Comparison of ENCODE assay signal across 13 cellular contexts in the genomic region with DNA sequence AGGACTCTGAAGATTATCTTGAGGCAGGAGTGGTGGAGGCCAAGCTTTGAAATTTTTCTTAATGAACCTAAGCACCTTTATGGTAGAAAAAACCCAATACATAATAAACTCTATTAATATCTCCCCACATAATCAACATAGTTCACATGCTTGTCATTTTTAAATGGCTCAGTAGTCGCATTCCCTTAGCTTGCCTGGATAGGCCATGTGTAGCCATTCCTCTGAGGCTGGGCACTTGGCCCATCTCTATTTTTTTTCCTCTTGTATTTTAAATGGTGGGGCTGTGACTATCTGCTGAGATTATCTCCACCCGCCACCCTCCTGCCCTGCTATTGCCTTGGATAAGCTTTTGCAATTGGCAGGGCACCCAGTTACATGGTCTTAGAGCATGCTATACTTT.
DNase-seq lines count a peak whose midpoint lies in the region; ATAC-seq and TF ChIP-seq lines count a peak whose summit lies in the region.
"Had no signal": no experiment of that assay in that cellular context is flagged by ENCODE, and none has a peak within 500 bp of the region (broad histone marks: within the 10 kb centered on the region; RNA-seq: fewer than 3 reads in every experiment).

No MANE protein-coding gene starts in this region.

- no peak overlapping the region for H3K4me3 ChIP-seq in heart right ventricle
- no peak overlapping the region for H3K4me3 ChIP-seq in retinal pigment epithelial cell (ENCODE audit: low read length)
- no peak overlapping the region for H3K4me3 ChIP-seq in ovary
- H3K4me3 ChIP-seq: colonic mucosa, GM12878 had no signal

- TF ChIP-seq POLR2A in ovary (IDR thresholded peaks at IDR 0.05) = no peak

- TF ChIP-seq CTCF in heart right ventricle (IDR thresholded peaks at IDR 0.05) (no peak), retinal pigment epithelial cell (conservative IDR thresholded peaks at IDR 0.05; ENCODE audit: low read depth, low read length) (no peak), ovary (IDR thresholded peaks at IDR 0.05) (no peak)

- no peaks in the 10 kb centered on the region for H3K27me3 ChIP-seq in heart right ventricle
- no peaks in the 10 kb centered on the region for H3K27me3 ChIP-seq in ovary
- H3K27me3 ChIP-seq: BE2C, colonic mucosa had no signal

- no peaks in the 10 kb centered on the region for H3K9me3 ChIP-seq in heart right ventricle
- no peaks in the 10 kb centered on the region for H3K9me3 ChIP-seq in ovary
- H3K9me3 ChIP-seq: BE2C, colonic mucosa had no signal

- ATAC-seq in heart right ventricle (peak in 3 of 8 donors; percentile 38 to 49 (median 39)), GM19324 (IDR thresholded peaks at IDR 0.05; ENCODE audit: low FRiP score, unreplicated experiment) (no peak), GM21367 (IDR thresholded peaks at IDR 0.05; ENCODE audit: unreplicated experiment) (no peak)

- DNase-seq in EH (ENCODE audit: low read depth) (peak; percentile 91), heart right ventricle (no peak), retinal pigment epithelial cell (ENCODE audit: low read depth) (peak; percentile 77), ovary (no peak)
- no peak for DNase-seq in stimulated activated naive CD4-positive, alpha-beta T cell (lab: John Stamatoyannopoulos, UW)
- DNase-seq: activated naive CD4-positive, alpha-beta T cell treated with anti-CD3 and anti-CD28 coated beads, Interleukin-2, amount 10 ng/mL, durations not matched to agents 7 days and 5 days; BE2C; colonic mucosa; DMS79 treated with DMSO at 0.1 percent for 48 hours had no signal

- intact Hi-C loops in heart right ventricle (cut with DNase I) = no loop called here
- intact Hi-C loops in ovary (cut with DNase I) = loop anchor here in 1 of 4 donors (10.0 kb wide), 1 partner anchor 146 kb away; a partner anchor contains a TSS

- no peak for TF ChIP-seq EP300 in ovary (IDR thresholded peaks at IDR 0.05)

- H3K27ac ChIP-seq in angular gyrus (ENCODE audit: low read depth, low read length) = peak overlapping the region; percentile 29
- peak overlapping the region in 7 of 10 donors; percentile 35 to 85 (median 73) for H3K27ac ChIP-seq in heart right ventricle
- H3K27ac ChIP-seq in ovary = no peak overlapping the region
- H3K27ac ChIP-seq: colonic mucosa had no signal

- WGBS in heart right ventricle, 2 donors = 38 to 54% methylated on average over 2 of the region's 2 CpGs
- whole genome bisulfite sequencing in ovary, 3 donors = 74 to 88% (median 76%) methylated on average over 2 of the region's 2 CpGs

- H3K36me3 ChIP-seq in heart right ventricle (no peaks in the 10 kb centered on the region), ovary (no peaks in the 10 kb centered on the region)
- H3K36me3 ChIP-seq: BE2C, colonic mucosa had no signal

- H3K4me1 ChIP-seq in heart right ventricle (peaks cover 3 to 75% (median 42%) of the 10 kb centered on the region in 9 donors), ovary (ENCODE audit: insufficient read depth) (peaks cover 3% of the 10 kb centered on the region)
- H3K4me1 ChIP-seq: BE2C, colonic mucosa had no signal

Comparison
In these comparisons a context has a peak if more than half of its experiments do, and no peak if none do; other contexts are left out.
1. DNase-seq: peak in EH (single experiment) and retinal pigment epithelial cell (single experiment); none in heart right ventricle (0 of 2), stimulated activated naive CD4-positive, alpha-beta T cell (0 of 6) and ovary (0 of 5).
2. H3K27ac ChIP-seq: peak in angular gyrus (single experiment) and heart right ventricle (7 of 10); none in ovary (0 of 2).